Comparison of ENCODE assay signal across 8 cellular contexts in genomic region chr6:33415831-33416230, GRCh38. TPM values are rescaled to one million over a fixed set of nuclear protein-coding genes. Genes with fewer than 3 reads are reported as not detected.
DNase-seq lines count a peak whose midpoint lies in the region; ATAC-seq and TF ChIP-seq lines count a peak whose summit lies in the region.

No MANE protein-coding gene starts in this region.

- H3K4me1 Mint-ChIP-seq in T-helper 1 cell treated with Interleukin-12 subunit alpha and Interleukin-12 subunit beta and Interleukin-4 antibody, amounts not matched to agents 30 μg/mL and 1 μg/mL, for 36 hours (ENCODE audit: low read depth): peaks cover 63% of the 10 kb centered on the region
- peaks cover 53% of the 10 kb centered on the region for H3K4me1 Mint-ChIP-seq in WTC11

- POLR2A ChIA-PET in WTC11 (lab: Charles Lee): no interaction called here

- H3K36me3 Mint-ChIP-seq in T-helper 1 cell treated with Interleukin-12 subunit alpha and Interleukin-12 subunit beta and Interleukin-4 antibody, amounts not matched to agents 30 μg/mL and 1 μg/mL, for 36 hours (ENCODE audit: low read depth): peaks cover 29% of the 10 kb centered on the region
- H3K36me3 Mint-ChIP-seq in WTC11: peaks cover 34% of the 10 kb centered on the region

- peak overlapping the region; percentile 92 for H3K4me2 ChIP-seq in skeletal muscle satellite cell (ENCODE audit: low read length)

- CTCF ChIA-PET in WTC11 (lab: Charles Lee): interaction anchor here (1.3 to 1.6 kb wide), 3 partner anchors 10 to 38 kb away, joined by 4 to 11 read pairs (median 7); partner anchors contain the start of gene ZBTB9

- H3K36me3 ChIP-seq in skeletal muscle satellite cell (ENCODE audit: insufficient read depth, low read length): peaks cover 40% of the 10 kb centered on the region

- H3K9me3 Mint-ChIP-seq in T-helper 1 cell treated with Interleukin-12 subunit alpha and Interleukin-12 subunit beta and Interleukin-4 antibody, amounts not matched to agents 30 μg/mL and 1 μg/mL, for 36 hours: no peaks in the 10 kb centered on the region
- no peaks in the 10 kb centered on the region for H3K9me3 Mint-ChIP-seq in WTC11

- H3K9ac ChIP-seq in skeletal muscle satellite cell (ENCODE audit: low read depth, low read length): peak overlapping the region; percentile 87

- peak overlapping the region; percentile 96 for H3K4me3 ChIP-seq in fibroblast of the aortic adventitia (ENCODE audit: low read depth, low read length)
- peak overlapping the region; percentile 80 for H3K4me3 ChIP-seq in skeletal muscle satellite cell (ENCODE audit: low read length)

- peak overlapping the region; percentile 94 for H3K4me3 Mint-ChIP-seq in T-helper 1 cell treated with Interleukin-12 subunit alpha and Interleukin-12 subunit beta and Interleukin-4 antibody, amounts not matched to agents 30 μg/mL and 1 μg/mL, for 36 hours
- H3K4me3 Mint-ChIP-seq in WTC11: peak overlapping the region; percentile 96; the same call in 1 of the 2 replicates

- peaks cover 31% of the 10 kb centered on the region for H3K4me1 ChIP-seq in skeletal muscle satellite cell (ENCODE audit: control insufficient read depth, insufficient read depth, low read length)

- H3K27ac Mint-ChIP-seq in T-helper 1 cell treated with Interleukin-12 subunit alpha and Interleukin-12 subunit beta and Interleukin-4 antibody, amounts not matched to agents 30 μg/mL and 1 μg/mL, for 36 hours: peak overlapping the region; percentile 99
- peak overlapping the region; percentile 27; the same call in 1 of the 2 replicates for H3K27ac Mint-ChIP-seq in WTC11

- H3K27me3 Mint-ChIP-seq in T-helper 1 cell treated with Interleukin-12 subunit alpha and Interleukin-12 subunit beta and Interleukin-4 antibody, amounts not matched to agents 30 μg/mL and 1 μg/mL, for 36 hours (ENCODE audit: low read depth): no peaks in the 10 kb centered on the region
- H3K27me3 Mint-ChIP-seq in WTC11 (ENCODE audit: low read depth): no peaks in the 10 kb centered on the region

- no peak for TF ChIP-seq CTCF in WTC11 (IDR thresholded peaks at IDR 0.05)
- no peak for TF ChIP-seq CTCF in fibroblast of the aortic adventitia (IDR thresholded peaks at IDR 0.05; ENCODE audit: insufficient read depth, low read length)

- no peak for DNase-seq in T-helper 1 cell
- no peak for DNase-seq in WTC11 (ENCODE audit: low spot score)
- DNase-seq in fibroblast of the aortic adventitia (ENCODE audit: low read depth): no peak
- no peak for DNase-seq in left lobe of liver (ENCODE audit: low spot score)
- DNase-seq in DMS79 treated with DMSO at 0.1 percent for 48 hours (lab: John Stamatoyannopoulos, UW): no peak

- H3K9me3 ChIP-seq in skeletal muscle satellite cell (replicated peaks; ENCODE audit: low read length): no peaks in the 10 kb centered on the region

- no peaks in the 10 kb centered on the region for H3K27me3 ChIP-seq in skeletal muscle satellite cell (ENCODE audit: control insufficient read depth, insufficient read depth, low read length)

- ATAC-seq in WTC11: no peak
- ATAC-seq in left lobe of liver: no peak
- ATAC-seq in GM21526 (IDR thresholded peaks at IDR 0.05; ENCODE audit: low FRiP score, unreplicated experiment): no peak

TF ChIP-seq in WTC11, 78 proteins besides CTCF, POLR2A, EP300 and RAD21 (continues in another document):
- TF ChIP-seq ZNF138 (CRISPR knock-in tag; conservative IDR thresholded peaks at IDR 0.05): no peak
- TF ChIP-seq TEAD1 (CRISPR knock-in tag; IDR thresholded peaks at IDR 0.05): no peak
- no peak for TF ChIP-seq FOXP1 (CRISPR knock-in tag; IDR thresholded peaks at IDR 0.05; ENCODE audit: borderline replicate concordance)
- no peak for TF ChIP-seq SMAD4 (CRISPR knock-in tag; IDR thresholded peaks at IDR 0.05)
- TF ChIP-seq CDX4 (CRISPR knock-in tag; IDR thresholded peaks at IDR 0.05; ENCODE audit: borderline replicate concordance): no peak
- TF ChIP-seq ATF3 (CRISPR knock-in tag; conservative IDR thresholded peaks at IDR 0.05): no peak
- no peak for TF ChIP-seq E2F4 (CRISPR knock-in tag; IDR thresholded peaks at IDR 0.05; ENCODE audit: borderline replicate concordance, low read depth)
- TF ChIP-seq ZNF512 (CRISPR knock-in tag; IDR thresholded peaks at IDR 0.05; ENCODE audit: borderline replicate concordance): no peak
- TF ChIP-seq USF1 (CRISPR knock-in tag; IDR thresholded peaks at IDR 0.05): no peak
- no peak for TF ChIP-seq ZSCAN18 (CRISPR knock-in tag; IDR thresholded peaks at IDR 0.05)
- TF ChIP-seq ZBTB43 (CRISPR knock-in tag; IDR thresholded peaks at IDR 0.05): no peak

RNA-seq across cellular contexts. Expression of gene CUTA, which starts 2.1 kb away (rescaled TPM):
- total RNA-seq in WTC11 (2021) (229 to 247 TPM (median 243 TPM) in 3 replicates), fibroblast of the aortic adventitia (ENCODE audit: low replicate concordance) (106 and 522 TPM in 2 replicates), left lobe of liver (104 TPM)
- total RNA-seq in skeletal muscle satellite cell (2012; rRNA removed): 86.7 and 103 TPM in 2 replicates

RNA-seq across cellular contexts. Expression of gene SYNGAP1, which starts 4.0 kb away (rescaled TPM):
- total RNA-seq in WTC11 (2021) (139 to 172 TPM (median 160 TPM) in 3 replicates), fibroblast of the aortic adventitia (ENCODE audit: low replicate concordance) (3.3 and 7.6 TPM in 2 replicates), left lobe of liver (2.5 TPM)
- total RNA-seq in skeletal muscle satellite cell (2012; rRNA removed): 4.2 and 5.1 TPM in 2 replicates

RNA-seq across cellular contexts. Expression of gene PHF1, which starts 5.0 kb away (rescaled TPM):
- 60.0 to 63.6 TPM (median 60.2 TPM) in 3 replicates for total RNA-seq in WTC11 (2021)
- 18.9 and 20.9 TPM in 2 replicates for total RNA-seq in fibroblast of the aortic adventitia (ENCODE audit: low replicate concordance)
- total RNA-seq in skeletal muscle satellite cell (2012; rRNA removed): 10.9 and 11.6 TPM in 2 replicates
- total RNA-seq in left lobe of liver: 20.7 TPM

RNA-seq across cellular contexts. Expression of gene KIFC1, which starts 24.2 kb away (rescaled TPM):
- total RNA-seq in WTC11 (2021) (79.5 to 97.3 TPM (median 83.7 TPM) in 3 replicates), fibroblast of the aortic adventitia (ENCODE audit: low replicate concordance) (49.3 TPM in 1 of 2 replicates, not detected in the other), left lobe of liver (0.38 TPM)
- 28.6 and 29.4 TPM in 2 replicates for total RNA-seq in skeletal muscle satellite cell (2012; rRNA removed)

RNA-seq across cellular contexts. Expression of gene ZBTB9, which starts 38.5 kb away (rescaled TPM):
- total RNA-seq in WTC11 (2021): 19.4 to 21.2 TPM (median 20.8 TPM) in 3 replicates
- 3.8 and 5.5 TPM in 2 replicates for total RNA-seq in fibroblast of the aortic adventitia (ENCODE audit: low replicate concordance)
- 6.3 and 6.6 TPM in 2 replicates for total RNA-seq in skeletal muscle satellite cell (2012; rRNA removed)
- 2.9 TPM for total RNA-seq in left lobe of liver

Comparison
In these comparisons a context has a peak if more than half of its experiments do, and no peak if none do; other contexts are left out.
1. RNA of gene SYNGAP1, which starts 4.0 kb away (total RNA-seq): 139 to 172 TPM in WTC11; 3.3 to 7.6 TPM in fibroblast of the aortic adventitia and 2.5 TPM in left lobe of liver (single experiment); every median in the first group is over 10 times any median in the second.